Comparison of ENCODE assay signal across 8 cellular contexts in the genomic region with DNA sequence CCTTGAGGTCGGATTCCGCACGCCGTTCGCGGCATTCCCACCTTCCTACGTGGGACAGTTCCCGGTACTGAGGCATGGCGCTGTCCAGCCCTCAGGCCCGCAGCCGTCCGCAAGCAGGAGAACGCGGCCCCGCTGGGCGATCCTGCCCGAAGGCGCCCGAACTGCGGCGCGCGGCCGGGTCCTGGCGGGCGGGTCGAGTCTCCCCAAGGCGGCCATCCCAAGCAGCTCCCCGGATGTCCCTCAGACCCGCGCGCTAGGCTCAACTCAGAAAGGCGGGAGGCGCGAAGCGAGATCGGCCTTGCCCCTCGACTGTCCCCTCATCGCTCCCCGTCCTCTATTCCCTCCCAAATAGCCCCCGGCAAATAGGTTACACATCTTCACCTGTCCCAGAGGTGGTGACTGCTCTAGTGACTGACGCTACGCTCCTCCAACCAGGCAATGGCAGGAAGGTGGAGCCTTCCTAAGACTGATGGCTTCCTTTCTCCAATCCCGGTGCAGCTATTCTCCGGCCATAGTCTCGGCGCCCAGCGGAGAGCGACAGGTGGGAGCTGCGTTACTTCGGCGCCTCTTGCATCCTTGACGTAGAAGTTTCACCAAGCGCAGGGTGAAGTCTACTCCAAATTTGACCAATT. TPM values are rescaled to one million over a fixed set of nuclear protein-coding genes. Genes with fewer than 3 reads are reported as not detected.
DNase-seq lines count a peak whose midpoint lies in the region; ATAC-seq, FAIRE-seq and TF ChIP-seq lines count a peak whose summit lies in the region.

No MANE protein-coding gene starts in this region.

- no peak overlapping the region for H3K27ac Mint-ChIP-seq in natural killer cell

- peak overlapping the region; percentile 91 for H3K27ac ChIP-seq in RWPE1

- CTCF ChIA-PET in RWPE1 (lab: Yijun Ruan, JAX): interaction anchor here (0.8 to 3.0 kb wide), 2 partner anchors 28 to 35 kb away, joined by 4 to 19 read pairs; no protein-coding TSS in a partner anchor

- H3K4me1 Mint-ChIP-seq in natural killer cell: peaks cover 26 to 35% of the 10 kb centered on the region in 2 donors

- no peak overlapping the region for H3K4me3 Mint-ChIP-seq in natural killer cell

- H3K4me3 ChIP-seq in fibroblast of the aortic adventitia (ENCODE audit: low read depth, low read length): peak overlapping the region; percentile 98

- H3K9me3 Mint-ChIP-seq in natural killer cell: no peaks in the 10 kb centered on the region

- intact Hi-C loops in natural killer cell (cut with micrococcal nuclease): loop anchor here (1.0 to 5.0 kb wide), 8 partner anchors 146 to 310 kb away; a partner anchor contains a TSS

- FAIRE-seq in H54 (lab: Jason Lieb, UNC): peak; percentile 75

- ATAC-seq in natural killer cell: peak; percentile 62 to 79 (median 67)

- no peaks in the 10 kb centered on the region for H3K27me3 Mint-ChIP-seq in natural killer cell (ENCODE audit: low read depth in 2 of 2)

- peak; percentile 23; the same call in 1 of the 2 replicates for TF ChIP-seq POLR2A in H54 (IDR thresholded peaks at IDR 0.05; ENCODE audit: low read depth, low read length)

- no peaks in the 10 kb centered on the region for H3K36me3 Mint-ChIP-seq in natural killer cell

- peak; percentile 99 for DNase-seq in ELF-1 (ENCODE audit: low read depth, low spot score)
- peak; percentile 80 for DNase-seq in H54 (ENCODE audit: insufficient read length, low spot score)
- DNase-seq in LoVo (ENCODE audit: low spot score): peak; percentile 99
- peak; percentile 99 for DNase-seq in RWPE1 (ENCODE audit: low spot score)
- peak; percentile 76 for DNase-seq in activated T-helper 9 cell treated with anti-CD3 and anti-CD28 coated beads, Interleukin-2, amount 50 U/mL, for 16 hours (ENCODE audit: low read depth)
- peak; percentile 98 for DNase-seq in fibroblast of the aortic adventitia (ENCODE audit: low read depth)
- peak; percentile 78 for DNase-seq in natural killer cell
- peak; percentile 81 to 98 (median 92) for DNase-seq in stimulated activated naive CD4-positive, alpha-beta T cell (lab: John Stamatoyannopoulos, UW)

- no peak for TF ChIP-seq CTCF in RWPE1 (conservative IDR thresholded peaks at IDR 0.05; ENCODE audit: low read depth)
- no peak for TF ChIP-seq CTCF in fibroblast of the aortic adventitia (IDR thresholded peaks at IDR 0.05; ENCODE audit: insufficient read depth, low read length)
- no peak for TF ChIP-seq CTCF in natural killer cell (IDR thresholded peaks at IDR 0.05)

- POLR2A ChIA-PET in RWPE1 (lab: Yijun Ruan, JAX; ENCODE audit: low non-redundant PET): interaction anchor here (0.5 to 1.4 kb wide), 3 partner anchors 10 to 325 kb away, joined by 3 to 7 read pairs (median 3); no protein-coding TSS in a partner anchor

RNA-seq across cellular contexts. Expression of a gene that starts 0.8 kb away (rescaled TPM):
- total RNA-seq in fibroblast of the aortic adventitia (ENCODE audit: low replicate concordance): 71.1 and 145 TPM in 2 replicates
- 100 to 1,000 TPM; 225 to 239 (median 230) TPM for total RNA-seq in natural killer cell

RNA-seq across cellular contexts. Expression of a gene that starts 40.9 kb away (rescaled TPM):
- total RNA-seq in fibroblast of the aortic adventitia (ENCODE audit: low replicate concordance) (not detected in 2 replicates), natural killer cell (not detected)

RNA-seq across cellular contexts. Expression of a gene that starts 54.4 kb away (rescaled TPM):
- total RNA-seq in fibroblast of the aortic adventitia (ENCODE audit: low replicate concordance) (0.41 and 0.90 TPM in 2 replicates), natural killer cell (1 to 10 TPM; 5.1 to 9.9 (median 7.8) TPM)

Comparison
In these comparisons a context has a peak if more than half of its experiments do, and no peak if none do; other contexts are left out.
1. Peak in every context shown above with its lines: DNase-seq, ATAC-seq, H3K4me3 ChIP-seq and H3K27ac ChIP-seq.